Comparison of ENCODE assay signal across 21 cellular contexts in genomic region chr1:70727891-70728443, GRCh38.
DNase-seq lines count a peak whose midpoint lies in the region; ATAC-seq and TF ChIP-seq lines count a peak whose summit lies in the region.
"Had no signal": no experiment of that assay in that cellular context is flagged by ENCODE, and none has a peak within 500 bp of the region (broad histone marks: within the 10 kb centered on the region; RNA-seq: fewer than 3 reads in every experiment).

No MANE protein-coding gene starts in this region.

- H3K9ac ChIP-seq in iPS-15b (ENCODE audit: low read depth, low read length) = peak overlapping the region; percentile 24
- H3K9ac ChIP-seq: BLaER1 treated with 17β-estradiol and CSF1 and Interleukin-3, amounts not matched to agents 10 nM and 100 nM had no signal

- H3K9me3 Mint-ChIP-seq in GM23338 (peaks cover 27% of the 10 kb centered on the region), WTC11 (peaks cover 41% of the 10 kb centered on the region), mesothelial cell of epicardium (peaks cover 39% of the 10 kb centered on the region)

- CTCF ChIA-PET in WTC11 (lab: Charles Lee) = interaction anchor here (0.8 to 1.4 kb wide), 3 partner anchors 9 to 42 kb away, joined by 4 to 6 read pairs (median 4); no protein-coding TSS in a partner anchor

- no peaks in the 10 kb centered on the region for H3K27me3 Mint-ChIP-seq in GM23338 (ENCODE audit: insufficient read depth, low read depth, poor library complexity)
- peaks cover 4% of the 10 kb centered on the region for H3K27me3 Mint-ChIP-seq in WTC11 (ENCODE audit: low read depth)
- no peaks in the 10 kb centered on the region for H3K27me3 Mint-ChIP-seq in mesothelial cell of epicardium (ENCODE audit: low read depth)
- H3K27me3 Mint-ChIP-seq: T-helper 17 cell had no signal

- H2AFZ ChIP-seq in GM23338 = peak overlapping the region; percentile 84; the same call in 1 of the 2 replicates

- H3K36me3 Mint-ChIP-seq in GM23338 (ENCODE audit: low read depth) (peaks cover 13% of the 10 kb centered on the region), WTC11 (peaks cover 29% of the 10 kb centered on the region), mesothelial cell of epicardium (peaks cover 2% of the 10 kb centered on the region)
- H3K36me3 Mint-ChIP-seq: CD8-positive, alpha-beta T cell had no signal

- 0 out of 2 replicates have a peak, but pooled peaks cover 5% of the 10 kb centered on the region for H3K9me2 ChIP-seq in GM23338 (ENCODE audit: insufficient read depth)

- ATAC-seq in GM23338 (peak; percentile 89), WTC11 (peak; percentile 88), left ventricle myocardium superior (no peak)
- ATAC-seq: CD8-positive, alpha-beta T cell; T-helper 17 cell had no signal

- H3K27me3 ChIP-seq in GM23338 (ENCODE audit: insufficient read depth) (no peaks in the 10 kb centered on the region), iPS-15b (ENCODE audit: control insufficient read depth, insufficient read depth, low read length) (no peaks in the 10 kb centered on the region)
- H3K27me3 ChIP-seq: BLaER1 treated with 17β-estradiol and CSF1 and Interleukin-3, amounts not matched to agents 10 nM and 100 nM; Peyer's patch; SJSA1 had no signal

- H3K27ac Mint-ChIP-seq in GM23338 = peak overlapping the region; percentile 34; the same call in 1 of the 2 replicates
- H3K27ac Mint-ChIP-seq in WTC11 = no peak overlapping the region
- H3K27ac Mint-ChIP-seq in mesothelial cell of epicardium = no peak overlapping the region
- H3K27ac Mint-ChIP-seq: CD8-positive, alpha-beta T cell; T-helper 17 cell had no signal

- no peaks in the 10 kb centered on the region for H3F3A ChIP-seq in GM23338 (replicated peaks; ENCODE audit: low read depth)

- H3K4me3 Mint-ChIP-seq in GM23338 = no peak overlapping the region
- no peak overlapping the region for H3K4me3 Mint-ChIP-seq in WTC11
- no peak overlapping the region for H3K4me3 Mint-ChIP-seq in mesothelial cell of epicardium
- H3K4me3 Mint-ChIP-seq: CD8-positive, alpha-beta T cell; T-helper 17 cell had no signal

- peak overlapping the region; percentile 18; the same call in 1 of the 2 replicates for H3K4me2 ChIP-seq in GM23338
- H3K4me2 ChIP-seq: BLaER1 treated with 17β-estradiol and CSF1 and Interleukin-3, amounts not matched to agents 10 nM and 100 nM had no signal

- intact Hi-C loops in left ventricle myocardium superior (cut with micrococcal nuclease) = no loop called here

- no peaks in the 10 kb centered on the region for H4K20me1 ChIP-seq in GM23338 (replicated peaks; ENCODE audit: insufficient read depth)
- H4K20me1 ChIP-seq: BLaER1 treated with 17β-estradiol and CSF1 and Interleukin-3, amounts not matched to agents 10 nM and 100 nM had no signal

- H3K4me1 ChIP-seq in GM23338 (ENCODE audit: insufficient read depth) (peaks cover 14% of the 10 kb centered on the region), iPS-15b (ENCODE audit: control insufficient read depth, insufficient read depth, low read length) (peaks cover 3% of the 10 kb centered on the region)
- H3K4me1 ChIP-seq: BLaER1 treated with 17β-estradiol and CSF1 and Interleukin-3, amounts not matched to agents 10 nM and 100 nM; Peyer's patch; SJSA1 had no signal

- DNase-seq in GM23338 (ENCODE audit: low spot score) (peak; percentile 48), NCI-H1105 (lab: John Stamatoyannopoulos, UW) (peak; percentile 22), WTC11 (ENCODE audit: low spot score) (peak; percentile 29), left ventricle myocardium superior (no peak), mesothelial cell of epicardium (ENCODE audit: low spot score in 2 of 2, unreplicated experiment in 2 of 2) (no peak), SKM-1 (lab: John Stamatoyannopoulos, UW; ENCODE audit: unreplicated experiment) (no peak), NCI-H82 treated with DMSO at 0.1 percent for 48 hours (lab: John Stamatoyannopoulos, UW; ENCODE audit: unreplicated experiment) (no peak)
- DNase-seq: CD8-positive, alpha-beta T cell; DMS53; EL; HCEC 1CT; KBM-7; MV-4-11; NCI-H1930; NCI-H510A; NCI-H82; Peyer's patch; T-helper 17 cell had no signal

- no peak overlapping the region for H3K27ac ChIP-seq in GM23338 (ENCODE audit: low read depth)
- H3K27ac ChIP-seq: BLaER1 treated with 17β-estradiol and CSF1 and Interleukin-3, amounts not matched to agents 10 nM and 100 nM; Peyer's patch; SJSA1 had no signal

- no peaks in the 10 kb centered on the region for H3K79me2 ChIP-seq in GM23338 (replicated peaks; ENCODE audit: insufficient read depth)

- H3K9me3 ChIP-seq in iPS-15b (ENCODE audit: control insufficient read depth, insufficient read depth, low read length) = no peaks in the 10 kb centered on the region
- H3K9me3 ChIP-seq: Peyer's patch, SJSA1 had no signal

- H3K4me1 Mint-ChIP-seq in GM23338 = peaks cover 10% of the 10 kb centered on the region
- peaks cover 10% of the 10 kb centered on the region for H3K4me1 Mint-ChIP-seq in WTC11
- H3K4me1 Mint-ChIP-seq in mesothelial cell of epicardium = no peaks in the 10 kb centered on the region
- H3K4me1 Mint-ChIP-seq: T-helper 17 cell had no signal

- H3K36me3 ChIP-seq in GM23338 (ENCODE audit: insufficient read depth) = no peaks in the 10 kb centered on the region
- no peaks in the 10 kb centered on the region for H3K36me3 ChIP-seq in iPS-15b (ENCODE audit: control insufficient read depth, insufficient read depth, low read length)
- H3K36me3 ChIP-seq: BLaER1 treated with 17β-estradiol and CSF1 and Interleukin-3, amounts not matched to agents 10 nM and 100 nM; Peyer's patch; SJSA1 had no signal

- POLR2A ChIA-PET in WTC11 (lab: Charles Lee) = no interaction called here

- TF ChIP-seq CTCF in GM23338 (conservative IDR thresholded peaks at IDR 0.05; ENCODE audit: low read depth in 2 of 2) (no peak), WTC11 (IDR thresholded peaks at IDR 0.05) (no peak), mesothelial cell of epicardium (IDR thresholded peaks at IDR 0.05; ENCODE audit: unreplicated experiment) (no peak)

- no peak overlapping the region for H3K4me3 ChIP-seq in GM23338
- no peak overlapping the region for H3K4me3 ChIP-seq in iPS-15b (ENCODE audit: low read depth, low read length)
- H3K4me3 ChIP-seq: BLaER1 treated with 17β-estradiol and CSF1 and Interleukin-3, amounts not matched to agents 10 nM and 100 nM; Peyer's patch; SJSA1 had no signal

TF ChIP-seq in GM23338, 12 proteins besides CTCF, POLR2A, EP300 and RAD21:
- TF ChIP-seq EZH2 (IDR thresholded peaks at IDR 0.05; ENCODE audit: low read depth, unreplicated experiment) (no peak), JUNB (IDR thresholded peaks at IDR 0.05; ENCODE audit: unreplicated experiment) (no peak)

TF ChIP-seq in WTC11, 78 proteins besides CTCF, POLR2A, EP300 and RAD21:
- TF ChIP-seq TEAD1 (CRISPR knock-in tag; IDR thresholded peaks at IDR 0.05) (0 out of 2 replicates have a peak, but pooled peaks have one; percentile 22), MXD4 (CRISPR knock-in tag; IDR thresholded peaks at IDR 0.05; ENCODE audit: borderline replicate concordance) (no peak)

Comparison
In these comparisons a context has a peak if more than half of its experiments do, and no peak if none do; other contexts are left out.
1. DNase-seq: peak in GM23338 (single experiment), NCI-H1105 (single experiment) and WTC11 (single experiment); none in left ventricle myocardium superior (single experiment), mesothelial cell of epicardium (0 of 2), SKM-1 (single experiment) and NCI-H82 treated with DMSO at 0.1 percent for 48 hours (single experiment).